Comparison of ENCODE assay signal across 16 cellular contexts in genomic region chr9:111900934-111901612, GRCh38. TPM values are rescaled to one million over a fixed set of nuclear protein-coding genes. Genes with fewer than 3 reads are reported as not detected.
DNase-seq lines count a peak whose midpoint lies in the region; ATAC-seq and TF ChIP-seq lines count a peak whose summit lies in the region.
"Had no signal": no experiment of that assay in that cellular context is flagged by ENCODE, and none has a peak within 500 bp of the region (broad histone marks: within the 10 kb centered on the region; RNA-seq: fewer than 3 reads in every experiment).

No MANE protein-coding gene starts in this region.

- H3K4me1 ChIP-seq in thoracic aorta (ENCODE audit: control insufficient read depth in 1 of 2, low read depth in 2 of 2), result peaks cover 36 to 67% of the 10 kb centered on the region in 2 donors
- peaks cover 36 to 68% (median 52%) of the 10 kb centered on the region in 4 donors for H3K4me1 ChIP-seq in upper lobe of left lung

- peaks cover 29% of the 10 kb centered on the region in 2 donors for H3K4me1 Mint-ChIP-seq in effector memory CD8-positive, alpha-beta T cell (ENCODE audit: low read depth in 2 of 2)

- H3K27ac Mint-ChIP-seq in effector memory CD8-positive, alpha-beta T cell, result no peak overlapping the region
- H3K27ac Mint-ChIP-seq: HFFc6; stimulated activated naive CD8-positive, alpha-beta T cell treated with anti-CD3 and anti-CD28 coated beads, Interleukin-15, amount 100 ng/mL, for 72 hours; T-helper 1 cell treated with Interleukin-12 subunit alpha and Interleukin-12 subunit beta and Interleukin-4 antibody, amounts not matched to agents 30 μg/mL and 1 μg/mL, for 36 hours had no signal

- H3K36me3 Mint-ChIP-seq in effector memory CD8-positive, alpha-beta T cell (ENCODE audit: insufficient read depth), result peaks cover 3% of the 10 kb centered on the region

- ATAC-seq in thoracic aorta (ENCODE audit: insufficient number of reproducible peaks, low FRiP score, low read depth) (no peak), GM21825 (IDR thresholded peaks at IDR 0.05; ENCODE audit: unreplicated experiment) (no peak), upper lobe of left lung (ENCODE audit: low FRiP score in 2 of 2) (no peak)
- ATAC-seq in effector memory CD8-positive, alpha-beta T cell (replicated peaks), result no peak
- ATAC-seq: activated CD4-positive, CD25-positive, alpha-beta regulatory T cell treated with anti-CD3 and anti-CD28 coated beads, Interleukin-2, amount 50 U/mL, for 24 hours; body of pancreas; stimulated activated naive CD8-positive, alpha-beta T cell treated with anti-CD3 and anti-CD28 coated beads, Interleukin-15, amount 100 ng/mL, for 72 hours had no signal

- H3K9me3 ChIP-seq in thoracic aorta, result no peaks in the 10 kb centered on the region
- H3K9me3 ChIP-seq in upper lobe of left lung, result no peaks in the 10 kb centered on the region
- H3K9me3 ChIP-seq: body of pancreas had no signal

- no peak for TF ChIP-seq CTCF in choroid plexus epithelial cell (conservative IDR thresholded peaks at IDR 0.05; ENCODE audit: low read depth, low read length)
- no peak for TF ChIP-seq CTCF in kidney epithelial cell (IDR thresholded peaks at IDR 0.05; ENCODE audit: insufficient read depth, low read length, poor library complexity, severe bottlenecking)
- TF ChIP-seq CTCF in thoracic aorta (IDR thresholded peaks at IDR 0.05), result no peak
- TF ChIP-seq CTCF in upper lobe of left lung (IDR thresholded peaks at IDR 0.05), result no peak

- peak; percentile 32 for DNase-seq in M059J (ENCODE audit: low read depth)
- DNase-seq in choroid plexus epithelial cell (ENCODE audit: low read depth), result no peak
- DNase-seq in kidney epithelial cell (ENCODE audit: low read depth), result no peak
- no peak for DNase-seq in thoracic aorta (ENCODE audit: low spot score)
- DNase-seq in effector memory CD8-positive, alpha-beta T cell, result no peak
- no peak for DNase-seq in upper lobe of left lung
- DNase-seq: activated gamma-delta T cell treated with Interleukin-2 at 50 U/mL for 16 hours; body of pancreas; HFFc6; MM.1S; NCI-H748 treated with DMSO at 0.1 percent for 48 hours; stimulated activated naive CD8-positive, alpha-beta T cell treated with anti-CD3 and anti-CD28 coated beads, Interleukin-15, amount 100 ng/mL, for 72 hours had no signal

- no peaks in the 10 kb centered on the region for H3K27me3 ChIP-seq in kidney epithelial cell (ENCODE audit: control insufficient read depth, insufficient read depth, low read length)
- H3K27me3 ChIP-seq in thoracic aorta (replicated peaks; ENCODE audit: insufficient read depth), result no peaks in the 10 kb centered on the region
- H3K27me3 ChIP-seq in upper lobe of left lung, result no peaks in the 10 kb centered on the region
- H3K27me3 ChIP-seq: body of pancreas had no signal

- TF ChIP-seq POLR2A in upper lobe of left lung (IDR thresholded peaks at IDR 0.05), result no peak

- 74 to 79% methylated on average over 13 of the region's 13 CpGs for WGBS in upper lobe of left lung, 2 donors

- no peak overlapping the region for H3K4me3 Mint-ChIP-seq in effector memory CD8-positive, alpha-beta T cell
- H3K4me3 Mint-ChIP-seq: HFFc6; stimulated activated naive CD8-positive, alpha-beta T cell treated with anti-CD3 and anti-CD28 coated beads, Interleukin-15, amount 100 ng/mL, for 72 hours; T-helper 1 cell treated with Interleukin-12 subunit alpha and Interleukin-12 subunit beta and Interleukin-4 antibody, amounts not matched to agents 30 μg/mL and 1 μg/mL, for 36 hours had no signal

- H3K36me3 ChIP-seq in kidney epithelial cell (ENCODE audit: control insufficient read depth, insufficient read depth, low read length) (no peaks in the 10 kb centered on the region), thoracic aorta (no peaks in the 10 kb centered on the region), upper lobe of left lung (no peaks in the 10 kb centered on the region)

- H3K27ac ChIP-seq in thoracic aorta, result peak overlapping the region; percentile 0 to 30
- peak overlapping the region in 1 of 4 donors; percentile 93 for H3K27ac ChIP-seq in upper lobe of left lung

- H3K9me3 Mint-ChIP-seq in effector memory CD8-positive, alpha-beta T cell, result no peaks in the 10 kb centered on the region
- H3K9me3 Mint-ChIP-seq: HFFc6; stimulated activated naive CD8-positive, alpha-beta T cell treated with anti-CD3 and anti-CD28 coated beads, Interleukin-15, amount 100 ng/mL, for 72 hours; T-helper 1 cell treated with Interleukin-12 subunit alpha and Interleukin-12 subunit beta and Interleukin-4 antibody, amounts not matched to agents 30 μg/mL and 1 μg/mL, for 36 hours had no signal

- H3K4me3 ChIP-seq in choroid plexus epithelial cell (ENCODE audit: low read depth, low read length), result peak overlapping the region; percentile 29
- peak overlapping the region; percentile 98 for H3K4me3 ChIP-seq in kidney epithelial cell (ENCODE audit: low read depth, low read length)
- H3K4me3 ChIP-seq in thoracic aorta, result peak overlapping the region; percentile 10
- no peak overlapping the region for H3K4me3 ChIP-seq in upper lobe of left lung
- H3K4me3 ChIP-seq: body of pancreas, smooth muscle cell had no signal

- no peaks in the 10 kb centered on the region for H3K27me3 Mint-ChIP-seq in effector memory CD8-positive, alpha-beta T cell
- H3K27me3 Mint-ChIP-seq: stimulated activated naive CD8-positive, alpha-beta T cell treated with anti-CD3 and anti-CD28 coated beads, Interleukin-15, amount 100 ng/mL, for 72 hours had no signal

- no peak for TF ChIP-seq EP300 in upper lobe of left lung (IDR thresholded peaks at IDR 0.05)

RNA-seq across cellular contexts. Expression of gene UGCG, which starts 4.5 kb away (rescaled TPM):
- total RNA-seq in M059J (2014; rRNA removed; shearing (Covaris generic)), result 74.1 and 99.2 TPM in 2 replicates
- total RNA-seq in kidney epithelial cell (158 and 172 TPM in 2 replicates), thoracic aorta (10 to 100 TPM; 17.9 to 87.8 TPM), upper lobe of left lung (10 to 100 TPM; 21.4 to 79.7 (median 35.7) TPM)

Comparison
In these comparisons a context has a peak if more than half of its experiments do, and no peak if none do; other contexts are left out.
1. H3K4me3 ChIP-seq: peak in choroid plexus epithelial cell (single experiment), kidney epithelial cell (single experiment) and thoracic aorta (single experiment); none in upper lobe of left lung (0 of 4).